ENCODE assay signal across 38 cellular contexts in the genomic region with DNA sequence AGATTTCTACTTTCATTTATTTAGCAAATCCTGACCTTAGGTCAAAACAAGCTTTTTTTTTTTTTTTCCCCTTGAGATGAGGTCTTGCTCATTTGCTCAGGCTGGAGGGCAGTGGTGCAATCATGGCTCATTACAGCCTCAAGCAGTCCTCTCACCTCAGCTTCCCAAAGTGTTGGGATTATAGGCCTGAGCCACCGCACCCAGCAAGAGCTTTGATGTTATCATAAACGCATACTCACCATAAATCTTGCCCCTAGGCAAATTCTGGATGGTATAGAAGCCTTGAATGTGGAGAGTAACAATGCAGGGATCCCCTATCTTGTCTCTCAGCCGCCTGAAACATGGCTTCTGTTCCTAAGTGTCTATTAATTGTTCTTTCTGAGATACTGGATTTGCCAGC. TPM values are rescaled to one million over a fixed set of nuclear protein-coding genes. Genes with fewer than 3 reads are reported as not detected.
"Had no signal": no experiment of that assay in that cellular context is flagged by ENCODE, and none has a peak within 500 bp of the region (broad histone marks: within the 10 kb centered on the region; RNA-seq: fewer than 3 reads in every experiment).

No MANE protein-coding gene starts in this region.

- H3K27me3 Mint-ChIP-seq: activated B cell treated with CpG ODN at 0.5 μM for 24 hours; activated CD4-positive, alpha-beta memory T cell treated with anti-CD3 and anti-CD28 coated beads for 36 hours had no signal

- H3K4me3 Mint-ChIP-seq: activated B cell treated with CpG ODN at 0.5 μM for 24 hours; activated CD4-positive, alpha-beta memory T cell treated with anti-CD3 and anti-CD28 coated beads for 36 hours; activated naive CD4-positive, alpha-beta T cell treated with anti-CD3 and anti-CD28 coated beads for 36 hours; activated T-cell treated with anti-CD3 and anti-CD28 coated beads, Interleukin-2, amount 50 U/mL, for 4 hours; activated T-helper 1 cell treated with anti-CD3 and anti-CD28 coated beads, Interleukin-12 subunit alpha, Interleukin-12 subunit beta, Interleukin-2, Interleukin-4 antibody, amounts not matched to agents 30 ng/mL and 10 ng/mL and 1 ng/mL, durations not matched to agents 14 hours and 24 hours and 36 hours had no signal

- H3K4me1 ChIP-seq: adrenal gland, body of pancreas, breast epithelium had no signal

- H3K4me1 Mint-ChIP-seq: activated B cell treated with CpG ODN at 0.5 μM for 24 hours had no signal

- H3K36me3 ChIP-seq: adrenal gland, breast epithelium had no signal

- H3K9me3 Mint-ChIP-seq: activated CD4-positive, alpha-beta memory T cell treated with anti-CD3 and anti-CD28 coated beads for 36 hours; activated naive CD4-positive, alpha-beta T cell treated with anti-CD3 and anti-CD28 coated beads for 36 hours; activated naive CD4-positive, alpha-beta T cell treated with anti-CD3 and anti-CD28 coated beads, Interleukin-2, amount 50 U/mL, for 72 hours; activated T-cell treated with anti-CD3 and anti-CD28 coated beads, Interleukin-2, amount 50 U/mL, for 4 hours; activated T-helper 1 cell treated with anti-CD3 and anti-CD28 coated beads, Interleukin-12 subunit alpha, Interleukin-12 subunit beta, Interleukin-2, Interleukin-4 antibody, amounts not matched to agents 30 ng/mL and 10 ng/mL and 1 ng/mL, durations not matched to agents 14 hours and 24 hours and 36 hours had no signal

- H3K27ac Mint-ChIP-seq: activated B cell treated with CpG ODN at 0.5 μM for 24 hours; activated CD4-positive, alpha-beta memory T cell treated with anti-CD3 and anti-CD28 coated beads for 36 hours; activated naive CD4-positive, alpha-beta T cell treated with anti-CD3 and anti-CD28 coated beads for 36 hours; activated naive CD4-positive, alpha-beta T cell treated with anti-CD3 and anti-CD28 coated beads, Interleukin-2, amount 50 U/mL, for 72 hours; activated T-helper 1 cell treated with anti-CD3 and anti-CD28 coated beads, Interleukin-12 subunit alpha, Interleukin-12 subunit beta, Interleukin-2, Interleukin-4 antibody, amounts not matched to agents 30 ng/mL and 10 ng/mL and 1 ng/mL, durations not matched to agents 14 hours and 24 hours and 36 hours had no signal

- H3K27ac ChIP-seq: adrenal gland, body of pancreas, breast epithelium, VCaP had no signal

- H3K4me3 ChIP-seq: adrenal gland, body of pancreas, breast epithelium, K562 had no signal

- DNase-seq: activated B cell treated with CpG ODN at 0.5 μM for 24 hours; activated CD4-positive, alpha-beta memory T cell treated with anti-CD3 and anti-CD28 coated beads for 36 hours; activated CD4-positive, alpha-beta T cell treated with anti-CD3 and anti-CD28 coated beads for 4 hours; activated CD4-positive, alpha-beta T cell treated with anti-CD3 and anti-CD28 coated beads, Interleukin-2, amount 50 U/mL, for 1 hour; activated CD4-positive, CD25-positive, alpha-beta regulatory T cell treated with anti-CD3 and anti-CD28 coated beads, Interleukin-2, amount 50 U/mL, for 72 hours; activated CD8-positive, alpha-beta memory T cell treated with anti-CD3 and anti-CD28 coated beads, Interleukin-2, amount 50 U/mL, for 4 hours; activated gamma-delta T cell treated with Interleukin-2 at 50 U/mL for 16 hours; activated naive CD4-positive, alpha-beta T cell treated with anti-CD3 and anti-CD28 coated beads for 36 hours; activated T-cell treated with anti-CD3 and anti-CD28 coated beads for 4 hours; activated T-cell treated with anti-CD3 and anti-CD28 coated beads, Interleukin-2, amount 50 U/mL, for 4 hours; adrenal gland; body of pancreas; Karpas-422; MM.1S; MV-4-11; NCI-H1092; NCI-H146; NCI-H187; NCI-H2029 treated with DMSO at 0.1 percent for 48 hours; NCI-H2107; NCI-H2171; NCI-H446; NCI-H510A treated with DMSO at 0.1 percent for 48 hours; NCI-H69; RPMI8226; SIG-M5; SW 1271; T-helper 1 cell; T-helper 2 cell; T-helper 9 cell had no signal

- H3K36me3 Mint-ChIP-seq: activated CD4-positive, alpha-beta memory T cell treated with anti-CD3 and anti-CD28 coated beads for 36 hours; activated naive CD4-positive, alpha-beta T cell treated with anti-CD3 and anti-CD28 coated beads, Interleukin-2, amount 50 U/mL, for 72 hours had no signal

- H3K9me3 ChIP-seq: adrenal gland, body of pancreas, breast epithelium had no signal

- H3K27me3 ChIP-seq: adrenal gland, body of pancreas, breast epithelium had no signal

- FAIRE-seq: astrocyte, K562 had no signal

RNA-seq across cellular contexts. Expression of gene CLDN8, which starts 24.8 kb away (rescaled TPM):
- total RNA-seq: activated B cell treated with CpG ODN at 0.5 μM for 24 hours; activated CD4-positive, alpha-beta memory T cell treated with anti-CD3 and anti-CD28 coated beads for 36 hours; activated naive CD4-positive, alpha-beta T cell treated with anti-CD3 and anti-CD28 coated beads for 36 hours; activated naive CD4-positive, alpha-beta T cell treated with anti-CD3 and anti-CD28 coated beads, Interleukin-2, amount 50 U/mL, for 72 hours; activated T-cell treated with anti-CD3 and anti-CD28 coated beads, Interleukin-2, amount 50 U/mL, for 4 hours; activated T-helper 1 cell treated with anti-CD3 and anti-CD28 coated beads, Interleukin-12 subunit alpha, Interleukin-12 subunit beta, Interleukin-2, Interleukin-4 antibody, amounts not matched to agents 30 ng/mL and 10 ng/mL and 1 ng/mL, durations not matched to agents 14 hours and 24 hours and 36 hours; astrocyte; cardiac septum; K562; SK-MEL-5 had no signal
- polyA plus RNA-seq: adrenal gland, K562 had no signal

RNA-seq across cellular contexts. Expression of gene KRTAP24-1, which starts 42.1 kb away (rescaled TPM):
- total RNA-seq: activated B cell treated with CpG ODN at 0.5 μM for 24 hours; activated CD4-positive, alpha-beta memory T cell treated with anti-CD3 and anti-CD28 coated beads for 36 hours; activated naive CD4-positive, alpha-beta T cell treated with anti-CD3 and anti-CD28 coated beads for 36 hours; activated naive CD4-positive, alpha-beta T cell treated with anti-CD3 and anti-CD28 coated beads, Interleukin-2, amount 50 U/mL, for 72 hours; activated T-cell treated with anti-CD3 and anti-CD28 coated beads, Interleukin-2, amount 50 U/mL, for 4 hours; activated T-helper 1 cell treated with anti-CD3 and anti-CD28 coated beads, Interleukin-12 subunit alpha, Interleukin-12 subunit beta, Interleukin-2, Interleukin-4 antibody, amounts not matched to agents 30 ng/mL and 10 ng/mL and 1 ng/mL, durations not matched to agents 14 hours and 24 hours and 36 hours; adrenal gland; astrocyte; body of pancreas; breast epithelium; cardiac septum; K562; SK-MEL-5 had no signal
- polyA plus RNA-seq: adrenal gland, K562 had no signal

RNA-seq across cellular contexts. Expression of gene KRTAP25-1, which starts 48.7 kb away (rescaled TPM):
- total RNA-seq: activated B cell treated with CpG ODN at 0.5 μM for 24 hours; activated CD4-positive, alpha-beta memory T cell treated with anti-CD3 and anti-CD28 coated beads for 36 hours; activated naive CD4-positive, alpha-beta T cell treated with anti-CD3 and anti-CD28 coated beads for 36 hours; activated naive CD4-positive, alpha-beta T cell treated with anti-CD3 and anti-CD28 coated beads, Interleukin-2, amount 50 U/mL, for 72 hours; activated T-cell treated with anti-CD3 and anti-CD28 coated beads, Interleukin-2, amount 50 U/mL, for 4 hours; activated T-helper 1 cell treated with anti-CD3 and anti-CD28 coated beads, Interleukin-12 subunit alpha, Interleukin-12 subunit beta, Interleukin-2, Interleukin-4 antibody, amounts not matched to agents 30 ng/mL and 10 ng/mL and 1 ng/mL, durations not matched to agents 14 hours and 24 hours and 36 hours; adrenal gland; astrocyte; body of pancreas; breast epithelium; cardiac septum; K562; SK-MEL-5 had no signal
- polyA plus RNA-seq: adrenal gland, K562 had no signal
